ENCODE assay signal across 11 cellular contexts in genomic region chr5:127567026-127567768, GRCh38. TPM values are rescaled to one million over a fixed set of nuclear protein-coding genes. Genes with fewer than 3 reads are reported as not detected.
DNase-seq lines count a peak whose midpoint lies in the region; ATAC-seq, FAIRE-seq and TF ChIP-seq lines count a peak whose summit lies in the region.
"Had no signal": no experiment of that assay in that cellular context is flagged by ENCODE, and none has a peak within 500 bp of the region (broad histone marks: within the 10 kb centered on the region; RNA-seq: fewer than 3 reads in every experiment).

No MANE protein-coding gene starts in this region.

- no peaks in the 10 kb centered on the region for H3K36me3 ChIP-seq in OCI-LY7 (ENCODE audit: insufficient read depth, low read length)
- H3K36me3 ChIP-seq in stomach = no peaks in the 10 kb centered on the region

- H3K9me3 ChIP-seq in OCI-LY7 (ENCODE audit: low read length) (no peaks in the 10 kb centered on the region), stomach (no peaks in the 10 kb centered on the region)

- TF ChIP-seq POLR2A in stomach (IDR thresholded peaks at IDR 0.05) = no peak

- H3K27me3 Mint-ChIP-seq in type B pancreatic cell = peaks cover 2% of the 10 kb centered on the region

- no peaks in the 10 kb centered on the region for H3K79me2 ChIP-seq in OCI-LY7 (ENCODE audit: insufficient read depth, low read depth, low read length)

- no peak for TF ChIP-seq CTCF in GM20000 (IDR thresholded peaks at IDR 0.05; ENCODE audit: extremely low read depth, missing control alignments)
- no peak for TF ChIP-seq CTCF in OCI-LY7 (conservative IDR thresholded peaks at IDR 0.05; ENCODE audit: low read length)
- no peak for TF ChIP-seq CTCF in stomach (IDR thresholded peaks at IDR 0.05)
- TF ChIP-seq CTCF in type B pancreatic cell (conservative IDR thresholded peaks at IDR 0.05) = no peak

- no peaks in the 10 kb centered on the region for H4K20me1 ChIP-seq in OCI-LY7 (ENCODE audit: insufficient read depth, low read length)

- DNase-seq in GM20000 (ENCODE audit: low spot score) (peak; percentile 70), OCI-LY7 (ENCODE audit: low spot score) (no peak), urothelium cell line (ENCODE audit: low spot score) (no peak), stomach (no peak), NCI-H345 treated with DMSO at 0.1 percent for 48 hours (lab: John Stamatoyannopoulos, UW; ENCODE audit: unreplicated experiment) (no peak), type B pancreatic cell (ENCODE audit: extremely low spot score, unreplicated experiment) (no peak)
- DNase-seq: activated T-cell treated with anti-CD3 and anti-CD28 coated beads for 4 hours, midbrain, NCI-H226 had no signal

- H3K27me3 ChIP-seq in stomach = no peaks in the 10 kb centered on the region

- H3K4me3 ChIP-seq in OCI-LY7 (ENCODE audit: low read depth, low read length, poor library complexity, severe bottlenecking) (no peak overlapping the region), stomach (no peak overlapping the region)

- ATAC-seq in GM18520 (IDR thresholded peaks at IDR 0.05; ENCODE audit: unreplicated experiment) (peak; percentile 69), HG03045 (IDR thresholded peaks at IDR 0.05; ENCODE audit: unreplicated experiment) (peak; percentile 74)

- no peak overlapping the region for H3K27ac Mint-ChIP-seq in type B pancreatic cell

- CTCF ChIA-PET in OCI-LY7 (lab: Charles Lee; ENCODE audit: unreplicated experiment) = no interaction called here

- H3K4me3 Mint-ChIP-seq in type B pancreatic cell = no peak overlapping the region

- POLR2A ChIA-PET in OCI-LY7 (lab: Charles Lee) = no interaction called here

- H3K4me1 Mint-ChIP-seq in type B pancreatic cell (ENCODE audit: unreplicated experiment) = peaks cover 15% of the 10 kb centered on the region

- no peak overlapping the region for H3K27ac ChIP-seq in OCI-LY7 (ENCODE audit: low read depth, low read length, poor library complexity, severe bottlenecking)
- H3K27ac ChIP-seq in stomach = no peak overlapping the region

- intact Hi-C loops in OCI-LY7 (cut with micrococcal nuclease; ENCODE audit: unreplicated experiment) (loop anchor here (10.0 kb wide), 1 partner anchor 318 kb away; no protein-coding TSS in a partner anchor), stomach (cut with DNase I; ENCODE audit: low total_unique reads) (loop anchor here (10.0 kb wide), 1 partner anchor 638 kb away; no protein-coding TSS in a partner anchor)

- 60 to 67% (median 66%) methylated on average over 7 of the region's 7 CpGs for WGBS in stomach, 5 donors

- peak overlapping the region; percentile 38; the same call in 1 of the 2 replicates for H3K4me2 ChIP-seq in OCI-LY7 (ENCODE audit: low read length)

- H3K9me2 ChIP-seq in OCI-LY7 (ENCODE audit: insufficient read depth, low read length) = no peaks in the 10 kb centered on the region

- H3K9me3 Mint-ChIP-seq in type B pancreatic cell = no peaks in the 10 kb centered on the region

- no TSS peak for BruUV-seq in OCI-LY7 (replicated peaks; lab: Mats Ljungman, UMichigan)

- H3K36me3 Mint-ChIP-seq in type B pancreatic cell = peaks cover 7% of the 10 kb centered on the region

- H2AFZ ChIP-seq in OCI-LY7 (ENCODE audit: low read length) = no peak overlapping the region

- TF ChIP-seq EP300 in stomach (IDR thresholded peaks at IDR 0.05) = no peak

- FAIRE-seq in urothelium cell line (lab: Jason Lieb, UNC) = no peak

- H3K4me1 ChIP-seq in OCI-LY7 (ENCODE audit: insufficient read depth, low read length, poor library complexity, severe bottlenecking) (no peaks in the 10 kb centered on the region), stomach (peaks cover 5 to 24% (median 9%) of the 10 kb centered on the region in 4 donors)

RNA-seq across cellular contexts. Expression of gene PRRC1, which starts 49.8 kb away (rescaled TPM):
- 32.7 and 37.3 TPM in 2 replicates for total RNA-seq in OCI-LY7 (2014; rRNA removed; shearing (Covaris generic))
- 46.5 and 52.5 TPM in 2 replicates for total RNA-seq in OCI-LY7 (2022)
- total RNA-seq in stomach = 10 to 100 TPM; 12.5 to 82.8 (median 30.9) TPM
- 10 to 100 TPM; 17.5 to 32.7 (median 18.4) TPM for polyA plus RNA-seq in stomach
- 75.1 and 102 TPM in 2 replicates for total RNA-seq in type B pancreatic cell (ENCODE audit: low replicate concordance)
